In the genomic region with DNA sequence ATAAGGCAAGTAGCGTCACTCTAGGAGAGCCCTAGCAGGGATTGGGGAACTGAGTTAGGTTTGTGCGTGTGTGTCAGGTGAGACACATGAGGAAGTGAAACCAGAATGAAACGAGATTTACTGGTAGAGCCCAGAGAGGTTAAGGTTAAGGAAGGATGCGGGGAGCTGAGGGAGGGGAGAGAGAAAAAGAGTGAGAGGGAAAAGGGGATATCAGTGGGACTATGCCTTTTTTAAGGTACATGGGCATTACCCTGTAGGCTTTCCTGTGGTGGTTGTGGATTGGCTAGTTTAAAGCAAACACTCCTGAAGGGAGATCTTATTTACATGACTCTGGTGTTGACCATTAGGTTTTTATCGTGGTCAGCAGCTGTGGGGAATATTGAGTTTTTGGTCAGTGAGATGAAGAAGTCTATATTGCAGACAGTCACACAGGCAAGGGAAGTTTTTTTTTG, we compare ENCODE assay signal across 8 cellular contexts. TPM values are rescaled to one million over a fixed set of nuclear protein-coding genes. Genes with fewer than 3 reads are reported as not detected.
DNase-seq lines count a peak whose midpoint lies in the region; ATAC-seq and TF ChIP-seq lines count a peak whose summit lies in the region.

No MANE protein-coding gene starts in this region.

- H3K27ac Mint-ChIP-seq in WTC11: peak overlapping the region; percentile 35

- intact Hi-C loops in testis (cut with DNase I; ENCODE audit: low total_unique reads): no loop called here

- no peak overlapping the region for H3K4me3 Mint-ChIP-seq in WTC11

- H3K9me3 Mint-ChIP-seq in WTC11: no peaks in the 10 kb centered on the region

- no peak overlapping the region for H3K4me3 ChIP-seq in BLaER1 treated with 17β-estradiol and CSF1 and Interleukin-3, amounts not matched to agents 10 nM and 100 nM
- H3K4me3 ChIP-seq in testis (no peak overlapping the region), foreskin fibroblast (ENCODE audit: low read depth in 1 of 2, low read length in 2 of 2) (no peak overlapping the region)

- peaks cover 39 to 49% (median 47%) of the 10 kb centered on the region in 11 experiments for H3K9me3 ChIP-seq in BLaER1 treated with 17β-estradiol and CSF1 and Interleukin-3, amounts not matched to agents 10 nM and 100 nM (replicated peaks in 1 of 11)
- no peaks in the 10 kb centered on the region for H3K9me3 ChIP-seq in testis

- CTCF ChIA-PET in WTC11 (lab: Charles Lee): interaction anchor here (0.7 to 1.5 kb wide), 2 partner anchors 147 to 1387 kb away, joined by 3 read pairs; a partner anchor contains a TSS

- H4K20me1 ChIP-seq in BLaER1 treated with 17β-estradiol and CSF1 and Interleukin-3, amounts not matched to agents 10 nM and 100 nM: peaks cover 7 to 98% (median 58%) of the 10 kb centered on the region in 11 experiments; a peak in 19 of 22 replicates

- H3K9ac ChIP-seq in BLaER1 treated with 17β-estradiol and CSF1 and Interleukin-3, amounts not matched to agents 10 nM and 100 nM: no peak overlapping the region

- H3K4me1 Mint-ChIP-seq in WTC11: peaks cover 56% of the 10 kb centered on the region

- no peak for TF ChIP-seq CTCF in WTC11 (IDR thresholded peaks at IDR 0.05)
- TF ChIP-seq CTCF in testis (IDR thresholded peaks at IDR 0.05): no peak
- TF ChIP-seq CTCF in foreskin fibroblast (IDR thresholded peaks at IDR 0.05; ENCODE audit: low read depth, low read length): no peak

- H3K27me3 ChIP-seq in BLaER1 treated with 17β-estradiol and CSF1 and Interleukin-3, amounts not matched to agents 10 nM and 100 nM: no peaks in the 10 kb centered on the region
- no peaks in the 10 kb centered on the region for H3K27me3 ChIP-seq in testis

- no peak for TF ChIP-seq POLR2A in testis (IDR thresholded peaks at IDR 0.05)

- POLR2A ChIA-PET in WTC11 (lab: Charles Lee): no interaction called here

- no peak overlapping the region for H3K27ac ChIP-seq in BLaER1 treated with 17β-estradiol and CSF1 and Interleukin-3, amounts not matched to agents 10 nM and 100 nM
- no peak overlapping the region for H3K27ac ChIP-seq in testis

- peaks cover 21 to 62% (median 40%) of the 10 kb centered on the region in 11 experiments for H3K36me3 ChIP-seq in BLaER1 treated with 17β-estradiol and CSF1 and Interleukin-3, amounts not matched to agents 10 nM and 100 nM
- no peaks in the 10 kb centered on the region for H3K36me3 ChIP-seq in testis (ENCODE audit: low read depth, missing control alignments)

- ATAC-seq in HG03060 (IDR thresholded peaks at IDR 0.05; ENCODE audit: low read depth, unreplicated experiment) (peak; percentile 100), WTC11 (peak; percentile 19; the same call in 1 of the 2 replicates)

- H3K27me3 Mint-ChIP-seq in WTC11 (ENCODE audit: low read depth): no peaks in the 10 kb centered on the region

- DNase-seq in GM19238 (ENCODE audit: insufficient read length, low spot score) (peak; percentile 20), WTC11 (ENCODE audit: low spot score) (no peak), testis (no peak), NCI-H774 (lab: John Stamatoyannopoulos, UW) (no peak), NCI-H1092 treated with DMSO at 0.1 percent for 48 hours (lab: John Stamatoyannopoulos, UW) (no peak), foreskin fibroblast (no peak)

- H3K4me2 ChIP-seq in BLaER1 treated with 17β-estradiol and CSF1 and Interleukin-3, amounts not matched to agents 10 nM and 100 nM: peak overlapping the region in 10 of 11 experiments; percentile 14 to 57 (median 31); a peak in 14 of 22 replicates

- H3K4me1 ChIP-seq in BLaER1 treated with 17β-estradiol and CSF1 and Interleukin-3, amounts not matched to agents 10 nM and 100 nM: peaks cover 8 to 31% (median 19%) of the 10 kb centered on the region in 10 experiments
- peaks cover 14% of the 10 kb centered on the region for H3K4me1 ChIP-seq in testis

- WGBS in testis, 2 donors: 85 to 86% methylated on average over 5 of the region's 5 CpGs

- H3K36me3 Mint-ChIP-seq in WTC11: no peaks in the 10 kb centered on the region

TF ChIP-seq in WTC11, 78 proteins besides CTCF, POLR2A, EP300 and RAD21:
- TF ChIP-seq SOX15 (CRISPR knock-in tag; IDR thresholded peaks at IDR 0.05) (no peak), CREM (CRISPR knock-in tag; IDR thresholded peaks at IDR 0.05) (no peak), PRRX2 (CRISPR knock-in tag; IDR thresholded peaks at IDR 0.05) (no peak), FOXJ3 (CRISPR knock-in tag; IDR thresholded peaks at IDR 0.05; ENCODE audit: borderline replicate concordance) (no peak), RORB (CRISPR knock-in tag; IDR thresholded peaks at IDR 0.05) (no peak), ZNF232 (CRISPR knock-in tag; IDR thresholded peaks at IDR 0.05) (no peak), TP53 (CRISPR knock-in tag; IDR thresholded peaks at IDR 0.05) (no peak), FOXP1 (CRISPR knock-in tag; IDR thresholded peaks at IDR 0.05; ENCODE audit: borderline replicate concordance) (no peak), KAT7 (CRISPR knock-in tag; IDR thresholded peaks at IDR 0.05; ENCODE audit: borderline replicate concordance) (no peak), SMAD3 (CRISPR knock-in tag; IDR thresholded peaks at IDR 0.05; ENCODE audit: borderline replicate concordance) (no peak), SP1 (CRISPR knock-in tag; conservative IDR thresholded peaks at IDR 0.05) (no peak), ZNF317 (CRISPR knock-in tag; IDR thresholded peaks at IDR 0.05; ENCODE audit: borderline replicate concordance, low read depth) (no peak), ZNF416 (CRISPR knock-in tag; IDR thresholded peaks at IDR 0.05) (no peak)
- TF ChIP-seq, protein P1, sequence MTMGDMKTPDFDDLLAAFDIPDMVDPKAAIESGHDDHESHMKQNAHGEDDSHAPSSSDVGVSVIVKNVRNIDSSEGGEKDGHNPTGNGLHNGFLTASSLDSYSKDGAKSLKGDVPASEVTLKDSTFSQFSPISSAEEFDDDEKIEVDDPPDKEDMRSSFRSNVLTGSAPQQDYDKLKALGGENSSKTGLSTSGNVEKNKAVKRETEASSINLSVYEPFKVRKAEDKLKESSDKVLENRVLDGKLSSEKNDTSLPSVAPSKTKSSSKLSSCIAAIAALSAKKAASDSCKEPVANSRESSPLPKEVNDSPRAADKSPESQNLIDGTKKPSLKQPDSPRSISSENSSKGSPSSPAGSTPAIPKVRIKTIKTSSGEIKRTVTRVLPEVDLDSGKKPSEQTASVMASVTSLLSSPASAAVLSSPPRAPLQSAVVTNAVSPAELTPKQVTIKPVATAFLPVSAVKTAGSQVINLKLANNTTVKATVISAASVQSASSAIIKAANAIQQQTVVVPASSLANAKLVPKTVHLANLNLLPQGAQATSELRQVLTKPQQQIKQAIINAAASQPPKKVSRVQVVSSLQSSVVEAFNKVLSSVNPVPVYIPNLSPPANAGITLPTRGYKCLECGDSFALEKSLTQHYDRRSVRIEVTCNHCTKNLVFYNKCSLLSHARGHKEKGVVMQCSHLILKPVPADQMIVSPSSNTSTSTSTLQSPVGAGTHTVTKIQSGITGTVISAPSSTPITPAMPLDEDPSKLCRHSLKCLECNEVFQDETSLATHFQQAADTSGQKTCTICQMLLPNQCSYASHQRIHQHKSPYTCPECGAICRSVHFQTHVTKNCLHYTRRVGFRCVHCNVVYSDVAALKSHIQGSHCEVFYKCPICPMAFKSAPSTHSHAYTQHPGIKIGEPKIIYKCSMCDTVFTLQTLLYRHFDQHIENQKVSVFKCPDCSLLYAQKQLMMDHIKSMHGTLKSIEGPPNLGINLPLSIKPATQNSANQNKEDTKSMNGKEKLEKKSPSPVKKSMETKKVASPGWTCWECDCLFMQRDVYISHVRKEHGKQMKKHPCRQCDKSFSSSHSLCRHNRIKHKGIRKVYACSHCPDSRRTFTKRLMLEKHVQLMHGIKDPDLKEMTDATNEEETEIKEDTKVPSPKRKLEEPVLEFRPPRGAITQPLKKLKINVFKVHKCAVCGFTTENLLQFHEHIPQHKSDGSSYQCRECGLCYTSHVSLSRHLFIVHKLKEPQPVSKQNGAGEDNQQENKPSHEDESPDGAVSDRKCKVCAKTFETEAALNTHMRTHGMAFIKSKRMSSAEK (CRISPR knock-in tag; IDR thresholded peaks at IDR 0.05; ENCODE audit: borderline replicate concordance): no peak
- TF ChIP-seq, protein P2, sequence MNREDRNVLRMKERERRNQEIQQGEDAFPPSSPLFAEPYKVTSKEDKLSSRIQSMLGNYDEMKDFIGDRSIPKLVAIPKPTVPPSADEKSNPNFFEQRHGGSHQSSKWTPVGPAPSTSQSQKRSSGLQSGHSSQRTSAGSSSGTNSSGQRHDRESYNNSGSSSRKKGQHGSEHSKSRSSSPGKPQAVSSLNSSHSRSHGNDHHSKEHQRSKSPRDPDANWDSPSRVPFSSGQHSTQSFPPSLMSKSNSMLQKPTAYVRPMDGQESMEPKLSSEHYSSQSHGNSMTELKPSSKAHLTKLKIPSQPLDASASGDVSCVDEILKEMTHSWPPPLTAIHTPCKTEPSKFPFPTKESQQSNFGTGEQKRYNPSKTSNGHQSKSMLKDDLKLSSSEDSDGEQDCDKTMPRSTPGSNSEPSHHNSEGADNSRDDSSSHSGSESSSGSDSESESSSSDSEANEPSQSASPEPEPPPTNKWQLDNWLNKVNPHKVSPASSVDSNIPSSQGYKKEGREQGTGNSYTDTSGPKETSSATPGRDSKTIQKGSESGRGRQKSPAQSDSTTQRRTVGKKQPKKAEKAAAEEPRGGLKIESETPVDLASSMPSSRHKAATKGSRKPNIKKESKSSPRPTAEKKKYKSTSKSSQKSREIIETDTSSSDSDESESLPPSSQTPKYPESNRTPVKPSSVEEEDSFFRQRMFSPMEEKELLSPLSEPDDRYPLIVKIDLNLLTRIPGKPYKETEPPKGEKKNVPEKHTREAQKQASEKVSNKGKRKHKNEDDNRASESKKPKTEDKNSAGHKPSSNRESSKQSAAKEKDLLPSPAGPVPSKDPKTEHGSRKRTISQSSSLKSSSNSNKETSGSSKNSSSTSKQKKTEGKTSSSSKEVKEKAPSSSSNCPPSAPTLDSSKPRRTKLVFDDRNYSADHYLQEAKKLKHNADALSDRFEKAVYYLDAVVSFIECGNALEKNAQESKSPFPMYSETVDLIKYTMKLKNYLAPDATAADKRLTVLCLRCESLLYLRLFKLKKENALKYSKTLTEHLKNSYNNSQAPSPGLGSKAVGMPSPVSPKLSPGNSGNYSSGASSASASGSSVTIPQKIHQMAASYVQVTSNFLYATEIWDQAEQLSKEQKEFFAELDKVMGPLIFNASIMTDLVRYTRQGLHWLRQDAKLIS (CRISPR knock-in tag; IDR thresholded peaks at IDR 0.05; ENCODE audit: borderline replicate concordance): no peak
- TF ChIP-seq, protein P3, sequence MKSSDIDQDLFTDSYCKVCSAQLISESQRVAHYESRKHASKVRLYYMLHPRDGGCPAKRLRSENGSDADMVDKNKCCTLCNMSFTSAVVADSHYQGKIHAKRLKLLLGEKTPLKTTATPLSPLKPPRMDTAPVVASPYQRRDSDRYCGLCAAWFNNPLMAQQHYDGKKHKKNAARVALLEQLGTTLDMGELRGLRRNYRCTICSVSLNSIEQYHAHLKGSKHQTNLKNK (CRISPR knock-in tag; IDR thresholded peaks at IDR 0.05): no peak

RNA-seq across cellular contexts. Expression of a gene that starts 13.9 kb away (rescaled TPM):
- total RNA-seq in WTC11 (2021) (30.7 to 36.9 TPM (median 30.7 TPM) in 3 replicates), testis (10 to 100 TPM; 59.3 to 65.4 TPM)
- 32.3 TPM for polyA plus RNA-seq in testis (ENCODE audit: insufficient read depth, low read depth, low replicate concordance)
